28 cellular contexts compared by ENCODE assay signal in the genomic region with DNA sequence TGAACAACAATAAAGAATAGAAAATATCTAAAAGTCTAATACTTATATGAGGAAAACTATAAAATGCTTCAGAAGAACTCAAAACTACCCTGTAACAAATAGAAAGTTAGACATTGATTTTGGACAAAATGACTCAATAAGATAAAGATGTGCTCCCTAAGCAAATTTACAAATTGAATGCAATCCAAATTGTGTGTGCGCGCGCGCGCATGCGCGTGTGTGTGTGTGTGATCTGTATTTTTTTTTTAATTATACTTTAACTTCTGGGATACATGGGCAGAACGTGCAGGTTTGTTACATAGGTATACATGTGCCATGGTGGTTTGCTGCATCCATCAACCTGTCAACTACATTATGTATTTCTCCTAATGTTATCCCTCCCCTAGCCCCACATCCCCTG.
"Had no signal": no experiment of that assay in that cellular context is flagged by ENCODE, and none has a peak within 500 bp of the region (broad histone marks: within the 10 kb centered on the region; RNA-seq: fewer than 3 reads in every experiment).

No MANE protein-coding gene starts in this region.

- H3K36me3 ChIP-seq: colonic mucosa, esophagus muscularis mucosa, esophagus squamous epithelium, gastrocnemius medialis, gastroesophageal sphincter, heart left ventricle, heart right ventricle had no signal

- H3K9me3 ChIP-seq: colonic mucosa had no signal

- H3K27ac Mint-ChIP-seq: dendritic cell treated with granulocyte-macrophage colony-stimulating factor and Interleukin-4, amounts not matched to agents 40 ng/mL and 50 ng/mL, for 4 days; effector memory CD8-positive, alpha-beta T cell; endodermal cell had no signal

- H3K4me1 Mint-ChIP-seq: endodermal cell had no signal

- H3K27ac ChIP-seq: colonic mucosa, coronary artery, dorsolateral prefrontal cortex, epithelial cell of prostate, esophagus muscularis mucosa, esophagus squamous epithelium, foreskin keratinocyte, gastrocnemius medialis, gastroesophageal sphincter, heart left ventricle, heart right ventricle had no signal

- H3K4me3 Mint-ChIP-seq: dendritic cell treated with granulocyte-macrophage colony-stimulating factor and Interleukin-4, amounts not matched to agents 40 ng/mL and 50 ng/mL, for 4 days; effector memory CD8-positive, alpha-beta T cell; endodermal cell had no signal

- H3K4me3 ChIP-seq: colonic mucosa, coronary artery, dorsolateral prefrontal cortex, esophagus muscularis mucosa, esophagus squamous epithelium, gastrocnemius medialis, gastroesophageal sphincter, heart left ventricle, heart right ventricle had no signal

- DNase-seq: colonic mucosa; cortex of kidney; dermis blood vessel endothelial cell; dorsolateral prefrontal cortex; effector CD4-positive, alpha-beta T cell; effector CD8-positive, alpha-beta T cell; effector memory CD4-positive, alpha-beta T cell; effector memory CD8-positive, alpha-beta T cell; endodermal cell; erythroblast; esophagus squamous epithelium; foreskin fibroblast; foreskin keratinocyte; foreskin melanocyte; gastrocnemius medialis; glutamatergic neuron; head of caudate nucleus; heart left ventricle; heart right ventricle had no signal

- ATAC-seq: effector memory CD8-positive, alpha-beta T cell; esophagus mucosa; foreskin keratinocyte; gastrocnemius medialis; gastroesophageal sphincter; heart left ventricle; heart right ventricle had no signal

- H3K27me3 ChIP-seq: colonic mucosa, dorsolateral prefrontal cortex, esophagus muscularis mucosa, esophagus squamous epithelium, foreskin keratinocyte, gastrocnemius medialis, gastroesophageal sphincter, heart left ventricle, heart right ventricle had no signal

- H3K4me1 ChIP-seq: colonic mucosa, esophagus muscularis mucosa, esophagus squamous epithelium, foreskin keratinocyte, gastrocnemius medialis, gastroesophageal sphincter, heart left ventricle, heart right ventricle had no signal

- H3K27me3 Mint-ChIP-seq: dendritic cell treated with granulocyte-macrophage colony-stimulating factor and Interleukin-4, amounts not matched to agents 40 ng/mL and 50 ng/mL, for 4 days; effector memory CD8-positive, alpha-beta T cell had no signal

- FAIRE-seq: colon, endometrium, endothelial cell of umbilical vein had no signal
